1 cellular context compared by ENCODE assay signal in the genomic region with DNA sequence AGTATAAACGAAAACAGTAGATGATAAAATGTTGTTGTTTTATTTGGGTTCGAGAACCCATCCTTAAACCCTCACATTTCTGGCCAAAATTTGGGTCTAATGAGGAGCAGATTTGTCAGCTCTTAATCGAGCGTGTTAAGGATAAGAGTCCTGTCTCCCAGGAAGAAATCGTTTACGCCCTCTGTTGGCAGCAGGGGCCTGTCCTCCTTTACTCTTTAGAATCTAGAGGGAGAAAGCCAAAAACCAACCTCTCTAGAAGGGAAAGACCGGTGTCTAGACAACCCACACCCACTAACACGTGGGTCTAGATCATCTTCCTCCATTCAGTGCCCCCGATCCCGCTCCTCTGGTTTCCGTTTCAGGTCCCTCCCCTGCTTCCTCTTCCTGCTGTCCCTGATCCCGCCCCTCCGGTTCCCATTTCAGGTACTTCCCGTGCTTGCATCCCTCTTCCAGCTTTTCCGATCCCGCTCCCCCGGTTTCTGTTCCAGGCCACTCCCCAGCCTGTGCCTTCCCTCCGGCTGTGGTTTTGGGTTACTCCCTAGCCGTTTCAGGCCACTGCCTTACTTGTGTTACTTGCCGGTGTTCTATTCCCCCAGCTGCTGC.
TF ChIP-seq lines count a peak whose summit lies in the region.

No MANE protein-coding gene starts in this region.

TF ChIP-seq in HepG2, 621 proteins besides CTCF, POLR2A, EP300 and RAD21 (continued from another document):
- TF ChIP-seq GABPB1 (CRISPR knock-in tag; IDR thresholded peaks at IDR 0.05): no peak
- TF ChIP-seq NFE2L1 (CRISPR knock-in tag; IDR thresholded peaks at IDR 0.05; ENCODE audit: borderline replicate concordance): no peak
- TF ChIP-seq, protein P1, sequence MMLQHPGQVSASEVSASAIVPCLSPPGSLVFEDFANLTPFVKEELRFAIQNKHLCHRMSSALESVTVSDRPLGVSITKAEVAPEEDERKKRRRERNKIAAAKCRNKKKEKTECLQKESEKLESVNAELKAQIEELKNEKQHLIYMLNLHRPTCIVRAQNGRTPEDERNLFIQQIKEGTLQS (CRISPR knock-in tag; IDR thresholded peaks at IDR 0.05): no peak
- no peak for TF ChIP-seq ZFP41 (CRISPR knock-in tag; IDR thresholded peaks at IDR 0.05; ENCODE audit: borderline replicate concordance)
- TF ChIP-seq, protein P2, sequence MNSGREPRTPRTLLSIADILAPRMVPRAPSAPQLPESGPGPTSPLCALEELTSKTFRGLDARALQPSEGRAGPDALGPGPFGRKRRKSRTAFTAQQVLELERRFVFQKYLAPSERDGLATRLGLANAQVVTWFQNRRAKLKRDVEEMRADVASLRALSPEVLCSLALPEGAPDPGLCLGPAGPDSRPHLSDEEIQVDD (CRISPR knock-in tag; IDR thresholded peaks at IDR 0.05; ENCODE audit: borderline replicate concordance): no peak
- TF ChIP-seq SMC3 (IDR thresholded peaks at IDR 0.05; ENCODE audit: low read length): no peak
- TF ChIP-seq HOMEZ (CRISPR knock-in tag; IDR thresholded peaks at IDR 0.05; ENCODE audit: low read depth): no peak
- no peak for TF ChIP-seq ZNF776 (CRISPR knock-in tag; IDR thresholded peaks at IDR 0.05)
- no peak for TF ChIP-seq ZNF224 (CRISPR knock-in tag; IDR thresholded peaks at IDR 0.05)
- no peak for TF ChIP-seq SNAPC2 (CRISPR knock-in tag; IDR thresholded peaks at IDR 0.05)
- no peak for TF ChIP-seq NCOA2 (CRISPR knock-in tag; IDR thresholded peaks at IDR 0.05)
- no peak for TF ChIP-seq ZNF598 (CRISPR knock-in tag; IDR thresholded peaks at IDR 0.05; ENCODE audit: borderline replicate concordance)
- no peak for TF ChIP-seq HOXA3 (CRISPR knock-in tag; IDR thresholded peaks at IDR 0.05)
- TF ChIP-seq, protein P3, sequence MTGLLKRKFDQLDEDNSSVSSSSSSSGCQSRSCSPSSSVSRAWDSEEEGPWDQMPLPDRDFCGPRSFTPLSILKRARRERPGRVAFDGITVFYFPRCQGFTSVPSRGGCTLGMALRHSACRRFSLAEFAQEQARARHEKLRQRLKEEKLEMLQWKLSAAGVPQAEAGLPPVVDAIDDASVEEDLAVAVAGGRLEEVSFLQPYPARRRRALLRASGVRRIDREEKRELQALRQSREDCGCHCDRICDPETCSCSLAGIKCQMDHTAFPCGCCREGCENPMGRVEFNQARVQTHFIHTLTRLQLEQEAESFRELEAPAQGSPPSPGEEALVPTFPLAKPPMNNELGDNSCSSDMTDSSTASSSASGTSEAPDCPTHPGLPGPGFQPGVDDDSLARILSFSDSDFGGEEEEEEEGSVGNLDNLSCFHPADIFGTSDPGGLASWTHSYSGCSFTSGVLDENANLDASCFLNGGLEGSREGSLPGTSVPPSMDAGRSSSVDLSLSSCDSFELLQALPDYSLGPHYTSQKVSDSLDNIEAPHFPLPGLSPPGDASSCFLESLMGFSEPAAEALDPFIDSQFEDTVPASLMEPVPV (CRISPR knock-in tag; IDR thresholded peaks at IDR 0.05): no peak
- no peak for TF ChIP-seq ZNF782 (CRISPR knock-in tag; IDR thresholded peaks at IDR 0.05; ENCODE audit: borderline replicate concordance)
